In the genomic region with DNA sequence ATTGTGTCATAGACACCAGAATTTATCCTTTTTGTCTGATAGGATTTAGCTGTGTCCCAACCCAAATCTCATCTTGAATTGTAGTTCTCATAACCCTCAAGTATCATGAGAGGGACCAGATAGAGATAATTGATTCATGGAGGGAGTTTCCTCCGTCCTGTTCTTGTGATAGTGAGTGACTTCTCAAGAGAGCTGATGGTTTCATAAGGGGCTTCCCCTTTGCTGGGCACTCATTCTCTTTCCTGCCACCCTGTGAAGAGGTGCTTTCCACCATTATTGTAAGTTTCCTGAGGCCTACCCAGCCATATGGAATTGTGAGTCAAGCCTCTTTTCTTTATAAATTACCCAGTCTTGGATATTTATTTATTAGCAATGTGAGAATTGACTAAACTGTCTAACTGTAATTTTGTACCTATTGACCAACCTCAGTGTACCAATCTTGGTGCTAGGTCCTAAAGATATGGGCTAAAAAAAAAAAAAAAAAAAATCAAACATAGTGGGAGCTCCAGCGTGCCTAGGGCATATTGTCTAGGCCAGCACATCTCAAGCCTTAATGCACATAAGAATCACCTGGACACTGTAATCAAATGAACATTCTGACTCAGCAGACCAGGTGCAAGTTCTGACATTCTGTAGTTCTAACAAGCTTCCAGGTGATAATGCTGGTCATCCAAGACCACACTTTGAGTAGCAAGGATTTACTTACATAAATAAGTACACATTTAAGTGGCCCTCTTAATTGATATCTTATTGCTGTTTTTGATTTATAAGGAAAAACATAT, we compare ENCODE assay signal across 14 cellular contexts. TPM values are rescaled to one million over a fixed set of nuclear protein-coding genes. Genes with fewer than 3 reads are reported as not detected.
DNase-seq lines count a peak whose midpoint lies in the region; ATAC-seq and TF ChIP-seq lines count a peak whose summit lies in the region.
"Had no signal": no experiment of that assay in that cellular context is flagged by ENCODE, and none has a peak within 500 bp of the region (broad histone marks: within the 10 kb centered on the region; RNA-seq: fewer than 3 reads in every experiment).

No MANE protein-coding gene starts in this region.

- H3K36me3 ChIP-seq in right atrium auricular region, result no peaks in the 10 kb centered on the region
- H3K36me3 ChIP-seq: lower lobe of right lung had no signal

- H3K27ac ChIP-seq in right atrium auricular region, result no peak overlapping the region
- H3K27ac ChIP-seq: 22Rv1, coronary artery, lower lobe of right lung had no signal

- H3K4me3 ChIP-seq in epithelial cell of esophagus (ENCODE audit: low read length) (no peak overlapping the region), right atrium auricular region (no peak overlapping the region)
- H3K4me3 ChIP-seq: coronary artery, lower lobe of right lung had no signal

- TF ChIP-seq CTCF in epithelial cell of esophagus (IDR thresholded peaks at IDR 0.05; ENCODE audit: insufficient read depth, low read depth, low read length, missing control alignments) (no peak), right atrium auricular region (IDR thresholded peaks at IDR 0.05) (no peak)

- DNase-seq in DMS53 (lab: John Stamatoyannopoulos, UW), result peak; percentile 51
- no peak for DNase-seq in DMS53 treated with DMSO at 0.1 percent for 48 hours (lab: John Stamatoyannopoulos, UW; ENCODE audit: unreplicated experiment)
- peak; percentile 23 for DNase-seq in epithelial cell of esophagus (ENCODE audit: low read depth)
- DNase-seq in right atrium auricular region (ENCODE audit: low spot score), result no peak
- no peak for DNase-seq in activated CD8-positive, alpha-beta memory T cell treated with anti-CD3 and anti-CD28 coated beads, Interleukin-2, amount 50 U/mL, for 48 hours
- DNase-seq in NCI-H1417 (lab: John Stamatoyannopoulos, UW), result no peak
- DNase-seq: activated CD8-positive, alpha-beta memory T cell treated with anti-CD3 and anti-CD28 coated beads, Interleukin-2, amount 50 U/mL, for 4 hours; Kasumi-1; lower lobe of right lung; NCI-H510A had no signal

- H3K9me3 ChIP-seq in right atrium auricular region, result no peaks in the 10 kb centered on the region
- H3K9me3 ChIP-seq: lower lobe of right lung had no signal

- no peaks in the 10 kb centered on the region for H3K27me3 ChIP-seq in right atrium auricular region

- peak; percentile 52 for ATAC-seq in GM21529 (IDR thresholded peaks at IDR 0.05; ENCODE audit: unreplicated experiment)
- ATAC-seq in HG03571 (IDR thresholded peaks at IDR 0.05; ENCODE audit: unreplicated experiment), result peak; percentile 57
- ATAC-seq: lower lobe of right lung had no signal

- H3K4me1 ChIP-seq in right atrium auricular region, result no peaks in the 10 kb centered on the region
- H3K4me1 ChIP-seq: lower lobe of right lung had no signal

RNA-seq across cellular contexts. Expression of a gene that starts 30.5 kb away (rescaled TPM):
- 1 to 10 TPM; 1.9 to 2.4 TPM for total RNA-seq in right atrium auricular region

Comparison
In these comparisons a context has a peak if more than half of its experiments do, and no peak if none do; other contexts are left out.
1. DNase-seq: peak in DMS53 (single experiment) and epithelial cell of esophagus (single experiment); none in DMS53 treated with DMSO at 0.1 percent for 48 hours (single experiment), right atrium auricular region (single experiment), activated CD8-positive, alpha-beta memory T cell treated with anti-CD3 and anti-CD28 coated beads, Interleukin-2, amount 50 U/mL, for 48 hours (single experiment) and NCI-H1417 (0 of 3).